Comparison of ENCODE assay signal across 13 cellular contexts in the genomic region with DNA sequence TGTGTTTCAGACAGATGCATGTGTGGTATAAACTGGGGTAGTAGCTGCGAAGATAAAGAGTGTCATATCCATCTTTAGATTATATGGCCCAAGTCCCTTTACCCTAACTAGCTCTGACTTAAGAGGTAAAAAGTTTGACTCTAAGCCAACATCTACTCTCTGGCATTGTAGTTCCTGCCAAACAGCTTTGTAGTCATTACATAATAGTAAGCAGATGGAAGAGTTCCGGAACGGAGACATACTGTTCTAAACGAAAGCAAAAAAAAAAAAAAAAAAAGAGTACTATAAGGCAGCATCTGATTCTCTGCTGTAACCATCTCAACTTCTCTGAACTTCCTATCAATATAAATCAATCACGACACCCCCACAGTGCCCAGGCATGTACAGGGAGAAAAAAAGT. TPM values are rescaled to one million over a fixed set of nuclear protein-coding genes. Genes with fewer than 3 reads are reported as not detected.
DNase-seq lines count a peak whose midpoint lies in the region; ATAC-seq and TF ChIP-seq lines count a peak whose summit lies in the region.
"Had no signal": no experiment of that assay in that cellular context is flagged by ENCODE, and none has a peak within 500 bp of the region (broad histone marks: within the 10 kb centered on the region; RNA-seq: fewer than 3 reads in every experiment).

No MANE protein-coding gene starts in this region.

- H2AFZ ChIP-seq in trophoblast cell (ENCODE audit: insufficient read depth, low read length, poor library complexity) (no peak overlapping the region), neuronal stem cell (ENCODE audit: low read length) (no peak overlapping the region)

- no peak overlapping the region for H2BK5ac ChIP-seq in trophoblast cell (ENCODE audit: low read depth, low read length, poor library complexity)
- H2BK5ac ChIP-seq in neuronal stem cell (ENCODE audit: low read length), result no peak overlapping the region

- ATAC-seq in lower lobe of right lung (peak; percentile 80 to 88), HG03457 (IDR thresholded peaks at IDR 0.05; ENCODE audit: unreplicated experiment) (no peak)

- no peak for TF ChIP-seq CTCF in lower lobe of right lung (IDR thresholded peaks at IDR 0.05)

- H3K4me3 ChIP-seq in lower lobe of right lung (no peak overlapping the region), trophoblast cell (ENCODE audit: low read depth, low read length) (no peak overlapping the region), neuronal stem cell (ENCODE audit: low read length in 2 of 2) (no peak overlapping the region)
- H3K4me3 ChIP-seq: coronary artery, spleen had no signal

- H3K14ac ChIP-seq in trophoblast cell (ENCODE audit: low read length) (no peak overlapping the region), neuronal stem cell (ENCODE audit: low read length) (no peak overlapping the region)

- no peak overlapping the region for H2BK15ac ChIP-seq in neuronal stem cell (ENCODE audit: low read length)

- H4K12ac ChIP-seq in trophoblast cell (ENCODE audit: low read depth, low read length), result no peak overlapping the region

- H4K8ac ChIP-seq in trophoblast cell (ENCODE audit: low read depth, low read length) (no peak overlapping the region), neuronal stem cell (ENCODE audit: low read depth, low read length) (no peak overlapping the region)

- no peaks in the 10 kb centered on the region for H3K27me3 ChIP-seq in lower lobe of right lung (ENCODE audit: low read depth)
- no peaks in the 10 kb centered on the region for H3K27me3 ChIP-seq in trophoblast cell (ENCODE audit: insufficient read depth, low read length)
- no peaks in the 10 kb centered on the region for H3K27me3 ChIP-seq in neuronal stem cell (ENCODE audit: control insufficient read depth in 3 of 3, insufficient read depth in 3 of 3, low read depth in 1 of 3, low read length in 3 of 3)
- H3K27me3 ChIP-seq: spleen had no signal

- H3K79me1 ChIP-seq in trophoblast cell (ENCODE audit: low read length), result peaks cover 2% of the 10 kb centered on the region
- no peaks in the 10 kb centered on the region for H3K79me1 ChIP-seq in neuronal stem cell (ENCODE audit: low read depth, low read length)

- H3K4ac ChIP-seq in trophoblast cell (ENCODE audit: low read depth, low read length) (no peak overlapping the region), neuronal stem cell (ENCODE audit: low read length) (no peak overlapping the region)

- H2BK120ac ChIP-seq in trophoblast cell (ENCODE audit: insufficient read depth, low read length, poor library complexity) (no peak overlapping the region), neuronal stem cell (ENCODE audit: low read depth, low read length) (no peak overlapping the region)

- H3K23ac ChIP-seq in trophoblast cell (ENCODE audit: low read length) (no peak overlapping the region), neuronal stem cell (ENCODE audit: low read depth, low read length, poor library complexity) (no peak overlapping the region)

- no peaks in the 10 kb centered on the region for H3K9me3 ChIP-seq in lower lobe of right lung
- H3K9me3 ChIP-seq in trophoblast cell (ENCODE audit: insufficient read depth, low read depth, low read length), result no peaks in the 10 kb centered on the region
- H3K9me3 ChIP-seq in neuronal stem cell (replicated peaks in 1 of 2; ENCODE audit: control insufficient read depth in 2 of 2, insufficient read depth in 1 of 2, low read depth in 1 of 2, low read length in 2 of 2), result no peaks in the 10 kb centered on the region
- H3K9me3 ChIP-seq: spleen had no signal

- no peak overlapping the region for H3K9ac ChIP-seq in trophoblast cell (ENCODE audit: low read length)
- H3K9ac ChIP-seq in neuronal stem cell (ENCODE audit: low read depth, low read length, poor library complexity), result no peak overlapping the region

- H3K79me2 ChIP-seq in trophoblast cell (ENCODE audit: control insufficient read depth, insufficient read depth, low read length, poor library complexity), result no peaks in the 10 kb centered on the region

- intact Hi-C loops in lower lobe of right lung (cut with DNase I), result no loop called here

- H3K4me2 ChIP-seq in trophoblast cell (ENCODE audit: low read length) (no peak overlapping the region), neuronal stem cell (ENCODE audit: insufficient read depth, low read length, poor library complexity, severe bottlenecking) (no peak overlapping the region)

- no peak overlapping the region for H2BK12ac ChIP-seq in trophoblast cell (ENCODE audit: low read length)
- no peak overlapping the region for H2BK12ac ChIP-seq in neuronal stem cell (ENCODE audit: low read length)

- H4K91ac ChIP-seq in trophoblast cell (ENCODE audit: low read depth, low read length) (no peak overlapping the region), neuronal stem cell (ENCODE audit: low read depth, low read length, poor library complexity) (no peak overlapping the region)

- peaks cover 18% of the 10 kb centered on the region for H3K4me1 ChIP-seq in lower lobe of right lung
- no peaks in the 10 kb centered on the region for H3K4me1 ChIP-seq in trophoblast cell (ENCODE audit: control insufficient read depth in 1 of 2, insufficient read depth in 2 of 2, low read length in 2 of 2)
- H3K4me1 ChIP-seq in neuronal stem cell (ENCODE audit: control insufficient read depth in 2 of 2, insufficient read depth in 1 of 2, low read depth in 1 of 2, low read length in 2 of 2), result no peaks in the 10 kb centered on the region

- H2AK5ac ChIP-seq in trophoblast cell (ENCODE audit: low read length), result no peak overlapping the region
- no peak overlapping the region for H2AK5ac ChIP-seq in neuronal stem cell (ENCODE audit: low read depth, low read length)

- H3K18ac ChIP-seq in trophoblast cell (ENCODE audit: low read length), result no peak overlapping the region
- H3K18ac ChIP-seq in neuronal stem cell (ENCODE audit: low read length), result no peak overlapping the region

- peak; percentile 33 for DNase-seq in AG08395 (ENCODE audit: low spot score)
- DNase-seq in NCI-H1694 treated with DMSO at 0.1 percent for 48 hours (lab: John Stamatoyannopoulos, UW), result peak; percentile 28
- no peak for DNase-seq in epithelial cell of prostate (ENCODE audit: low read depth, low spot score)
- DNase-seq in lower lobe of right lung, result no peak
- no peak for DNase-seq in trophoblast cell
- no peak for DNase-seq in neuronal stem cell (ENCODE audit: low spot score)
- DNase-seq in GF-D8 (lab: John Stamatoyannopoulos, UW), result no peak
- DNase-seq: activated gamma-delta T cell, NCI-H1092, NCI-H524 treated with DMSO at 0.1 percent for 48 hours, spleen had no signal

- peaks cover 76% of the 10 kb centered on the region for H3K36me3 ChIP-seq in lower lobe of right lung
- H3K36me3 ChIP-seq in trophoblast cell (ENCODE audit: control insufficient read depth in 1 of 2, insufficient read depth in 2 of 2, low read length in 2 of 2), result peaks cover 22 to 30% of the 10 kb centered on the region in 2 experiments
- H3K36me3 ChIP-seq in neuronal stem cell (replicated peaks in 1 of 2; ENCODE audit: control insufficient read depth in 2 of 2, insufficient read depth in 2 of 2, low read length in 2 of 2), result peaks cover 16 to 100% of the 10 kb centered on the region in 2 donors

- peak overlapping the region; percentile 31 for H3K27ac ChIP-seq in epithelial cell of prostate
- H3K27ac ChIP-seq in lower lobe of right lung, result no peak overlapping the region
- H3K27ac ChIP-seq in trophoblast cell (ENCODE audit: low read depth, low read length), result no peak overlapping the region
- no peak overlapping the region for H3K27ac ChIP-seq in neuronal stem cell (replicated peaks; ENCODE audit: low read length)
- H3K27ac ChIP-seq: coronary artery had no signal

- WGBS in trophoblast cell (ENCODE audit: extremely low coverage, insufficient coverage, insufficient read length), result no CpG with 5 or more reads among the region's 5 CpGs
- no CpG with 5 or more reads among the region's 5 CpGs for WGBS in neuronal stem cell (ENCODE audit: extremely low coverage in 2 of 2, insufficient read length in 2 of 2, insufficient replicate concordance in 1 of 2), 2 donors

RNA-seq across cellular contexts. Expression of a gene that starts 48.7 kb away (rescaled TPM):
- 152 TPM for total RNA-seq in lower lobe of right lung
- 162 and 163 TPM in 2 replicates for polyA plus RNA-seq in trophoblast cell (2013)
- polyA plus RNA-seq in neuronal stem cell (2013, experiment 1 of 2), result 79.6 TPM
- 79.1 TPM for polyA plus RNA-seq in neuronal stem cell (2013, experiment 2 of 2)

Comparison
In these comparisons a context has a peak if more than half of its experiments do, and no peak if none do; other contexts are left out.
1. DNase-seq: peak in AG08395 (single experiment) and NCI-H1694 treated with DMSO at 0.1 percent for 48 hours (single experiment); none in epithelial cell of prostate (single experiment), lower lobe of right lung (single experiment), trophoblast cell (0 of 2), neuronal stem cell (single experiment) and GF-D8 (single experiment).